Comparison of ENCODE assay signal across 27 cellular contexts in the genomic region with DNA sequence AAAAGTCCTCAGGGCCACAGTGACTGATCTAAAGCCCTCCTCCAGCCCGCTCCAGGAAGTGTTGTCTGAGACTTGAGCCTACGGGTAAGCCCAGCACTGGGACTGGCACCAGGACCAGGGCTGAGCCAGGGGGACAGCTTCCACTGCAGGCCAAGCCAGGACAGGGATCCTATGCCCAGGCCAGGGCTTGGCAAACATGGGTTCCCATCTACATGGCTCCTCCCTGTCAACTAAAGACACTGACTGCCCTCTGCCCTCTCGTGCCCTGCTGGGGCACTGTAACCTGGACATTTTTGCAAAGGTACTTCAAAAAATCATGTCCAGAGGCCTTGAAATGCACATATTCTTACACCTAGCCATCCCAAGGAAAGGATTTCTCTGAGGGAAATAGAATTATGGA.
"Had no signal": no experiment of that assay in that cellular context is flagged by ENCODE, and none has a peak within 500 bp of the region (broad histone marks: within the 10 kb centered on the region; RNA-seq: fewer than 3 reads in every experiment).

No MANE protein-coding gene starts in this region.

- H3K9me3 Mint-ChIP-seq: mesothelial cell of epicardium; naive thymus-derived CD4-positive, alpha-beta T cell had no signal

- H3K4me1 ChIP-seq: esophagus squamous epithelium, gastrocnemius medialis, heart right ventricle, left lung, lower lobe of right lung had no signal

- ATAC-seq: esophagus mucosa; gastrocnemius medialis; heart right ventricle; left colon; left lung; left ventricle myocardium superior; lower lobe of right lung; naive thymus-derived CD4-positive, alpha-beta T cell had no signal

- H3K27ac Mint-ChIP-seq: mesothelial cell of epicardium had no signal

- H3K27me3 Mint-ChIP-seq: naive thymus-derived CD4-positive, alpha-beta T cell had no signal

- H3K36me3 ChIP-seq: gastrocnemius medialis had no signal

- DNase-seq: dermis blood vessel endothelial cell; dorsolateral prefrontal cortex; effector CD4-positive, alpha-beta T cell; effector memory CD4-positive, alpha-beta T cell; erythroblast; esophagus squamous epithelium; foreskin fibroblast; foreskin melanocyte; gastrocnemius medialis; glutamatergic neuron; head of caudate nucleus; heart right ventricle; hippocampal formation; kidney glomerular epithelial cell; left colon; left lung; left ventricle myocardium superior; lower lobe of right lung; mesenchymal stem cell; naive thymus-derived CD4-positive, alpha-beta T cell had no signal

- H3K27ac ChIP-seq: coronary artery, dorsolateral prefrontal cortex, epithelial cell of prostate, esophagus squamous epithelium, gastrocnemius medialis, heart right ventricle, left lung, lower lobe of right lung had no signal

- FAIRE-seq: colon, islet of Langerhans, keratinocyte had no signal

- H3K27me3 ChIP-seq: dorsolateral prefrontal cortex, gastrocnemius medialis, heart right ventricle, left lung had no signal

- H3K9me3 ChIP-seq: esophagus squamous epithelium, gastrocnemius medialis, heart right ventricle, left lung, lower lobe of right lung had no signal

- H3K36me3 Mint-ChIP-seq: mesothelial cell of epicardium; naive thymus-derived CD4-positive, alpha-beta T cell had no signal

- H3K4me3 Mint-ChIP-seq: mesothelial cell of epicardium; naive thymus-derived CD4-positive, alpha-beta T cell had no signal

- H3K4me3 ChIP-seq: coronary artery, dorsolateral prefrontal cortex, esophagus squamous epithelium, gastrocnemius medialis, heart right ventricle, left lung, lower lobe of right lung had no signal

- H3K4me1 Mint-ChIP-seq: mesothelial cell of epicardium had no signal
